Comparison of ENCODE assay signal across 8 cellular contexts in genomic region chr22:49960159-49960966, GRCh38. TPM values are rescaled to one million over a fixed set of nuclear protein-coding genes. Genes with fewer than 3 reads are reported as not detected.
DNase-seq lines count a peak whose midpoint lies in the region; ATAC-seq and TF ChIP-seq lines count a peak whose summit lies in the region.

Gene PIM3, plus strand, starts transcription at chr22:49960772. Its CDS starts 176 bp downstream, at chr22:49960948.

- DNase-seq in EH (ENCODE audit: low read depth), result peak; percentile 94
- peak; percentile 93 for DNase-seq in GM23338 (ENCODE audit: low spot score)
- DNase-seq in LHCN-M2 (ENCODE audit: low read depth), result peak; percentile 94
- peak; percentile 83 for DNase-seq in RWPE1 (ENCODE audit: low spot score)
- peak; percentile 95 to 96 for DNase-seq in fibroblast of lung (ENCODE audit: low read depth in 2 of 2)
- peak; percentile 90 to 95 (median 94) for DNase-seq in naive thymus-derived CD4-positive, alpha-beta T cell

- peak within 1 kb of the TSS; percentile 84 for H3K4me3 Mint-ChIP-seq in GM23338
- peak within 1 kb of the TSS; percentile 87 for H3K4me3 Mint-ChIP-seq in activated T-helper 17 cell treated with anti-CD3 and anti-CD28 coated beads, Interleukin-2, amount 50 U/mL, for 72 hours
- peak within 1 kb of the TSS; percentile 82 to 95 (median 90) for H3K4me3 Mint-ChIP-seq in naive thymus-derived CD4-positive, alpha-beta T cell
- peak within 1 kb of the TSS; percentile 85 for H3K4me3 Mint-ChIP-seq in stimulated activated memory B cell treated with anti-CD40 and anti-IgM and Interleukin-4, amounts not matched to agents 10 μg/mL and 1 μg/mL and 100 μg/mL, for 72 hours

- H3K27ac Mint-ChIP-seq in GM23338, result peak within 1 kb of the TSS; percentile 70
- peak within 1 kb of the TSS; percentile 88 for H3K27ac Mint-ChIP-seq in activated T-helper 17 cell treated with anti-CD3 and anti-CD28 coated beads, Interleukin-2, amount 50 U/mL, for 72 hours
- H3K27ac Mint-ChIP-seq in naive thymus-derived CD4-positive, alpha-beta T cell, result peak within 1 kb of the TSS; percentile 76 to 96 (median 89)
- peak within 1 kb of the TSS; percentile 92 for H3K27ac Mint-ChIP-seq in stimulated activated memory B cell treated with anti-CD40 and anti-IgM and Interleukin-4, amounts not matched to agents 10 μg/mL and 1 μg/mL and 100 μg/mL, for 72 hours

- CTCF ChIA-PET in RWPE1 (lab: Yijun Ruan, JAX), result no interaction called here
- CTCF ChIA-PET in naive thymus-derived CD4-positive, alpha-beta T cell (lab: Charles Lee), result interaction anchor here (1.0 to 1.4 kb wide), 2 partner anchors 8 to 171 kb away, joined by 3 to 4 read pairs; no protein-coding TSS in a partner anchor

- no peak within 1 kb of the TSS for H3K27ac ChIP-seq in GM23338 (ENCODE audit: low read depth)
- H3K27ac ChIP-seq in RWPE1, result peak within 1 kb of the TSS; percentile 92
- H3K27ac ChIP-seq in fibroblast of lung (ENCODE audit: insufficient read depth, low read length), result peak within 1 kb of the TSS; percentile 79
- peak within 1 kb of the TSS; percentile 90 for H3K27ac ChIP-seq in naive thymus-derived CD4-positive, alpha-beta T cell (ENCODE audit: low read depth, low read length)

- peaks cover 19% of the 10 kb centered on the region for H3K36me3 Mint-ChIP-seq in GM23338 (ENCODE audit: low read depth)
- H3K36me3 Mint-ChIP-seq in activated T-helper 17 cell treated with anti-CD3 and anti-CD28 coated beads, Interleukin-2, amount 50 U/mL, for 72 hours (ENCODE audit: low read depth), result peaks cover 42% of the 10 kb centered on the region
- peaks cover 0 to 12% (median 0%) of the 10 kb centered on the region in 5 donors for H3K36me3 Mint-ChIP-seq in naive thymus-derived CD4-positive, alpha-beta T cell
- H3K36me3 Mint-ChIP-seq in stimulated activated memory B cell treated with anti-CD40 and anti-IgM and Interleukin-4, amounts not matched to agents 10 μg/mL and 1 μg/mL and 100 μg/mL, for 72 hours, result peaks cover 26% of the 10 kb centered on the region

- H3F3A ChIP-seq in GM23338 (replicated peaks; ENCODE audit: low read depth), result no peaks in the 10 kb centered on the region

- peak within 1 kb of the TSS; percentile 76 for H3K9ac ChIP-seq in fibroblast of lung (ENCODE audit: insufficient read depth, low read length)

- H2AFZ ChIP-seq in GM23338, result 0 out of 2 replicates have a peak within 1 kb of the TSS, but pooled peaks have one; percentile 43
- H2AFZ ChIP-seq in fibroblast of lung (ENCODE audit: low read length), result peak within 1 kb of the TSS; percentile 70

- no peaks in the 10 kb centered on the region for H3K4me1 ChIP-seq in GM23338 (ENCODE audit: insufficient read depth)
- H3K4me1 ChIP-seq in fibroblast of lung (ENCODE audit: control insufficient read depth, extremely low read depth, insufficient read depth, low read length), result peaks cover 14% of the 10 kb centered on the region
- peaks cover 20 to 26% of the 10 kb centered on the region in 2 donors for H3K4me1 ChIP-seq in naive thymus-derived CD4-positive, alpha-beta T cell (ENCODE audit: control insufficient read depth in 2 of 2, insufficient read depth in 2 of 2, low read length in 2 of 2)

- H4K20me1 ChIP-seq in GM23338 (replicated peaks; ENCODE audit: insufficient read depth) (0 out of 2 replicates have a peak, but pooled peaks cover 5% of the 10 kb centered on the region), fibroblast of lung (ENCODE audit: control insufficient read depth, extremely low read depth, insufficient read depth, low read length) (no peaks in the 10 kb centered on the region)

- H3K9me2 ChIP-seq in GM23338 (ENCODE audit: insufficient read depth), result no peaks in the 10 kb centered on the region

- peak; percentile 75 for ATAC-seq in GM23338
- ATAC-seq in activated T-helper 17 cell treated with anti-CD3 and anti-CD28 coated beads, Interleukin-2, amount 50 U/mL, for 72 hours (replicated peaks), result peak; percentile 74
- peak; percentile 80 for ATAC-seq in naive thymus-derived CD4-positive, alpha-beta T cell
- peak; percentile 90 for ATAC-seq in stimulated activated memory B cell treated with anti-CD40 and anti-IgM and Interleukin-4, amounts not matched to agents 10 μg/mL and 1 μg/mL and 100 μg/mL, for 72 hours

- POLR2A ChIA-PET in RWPE1 (lab: Yijun Ruan, JAX; ENCODE audit: low non-redundant PET), result interaction anchor here (1.1 kb wide), 1 partner anchor 9 kb away, joined by 3 read pairs; no protein-coding TSS in a partner anchor
- POLR2A ChIA-PET in naive thymus-derived CD4-positive, alpha-beta T cell (lab: Charles Lee), result interaction anchor here (0.7 to 3.7 kb wide), 13 partner anchors 8 to 547 kb away, joined by 3 to 48 read pairs (median 4); partner anchors contain the start of genes ALG12, CRELD2, LMF2 and NCAPH2

- peaks cover 9% of the 10 kb centered on the region for H3K4me1 Mint-ChIP-seq in GM23338
- no peaks in the 10 kb centered on the region for H3K4me1 Mint-ChIP-seq in activated T-helper 17 cell treated with anti-CD3 and anti-CD28 coated beads, Interleukin-2, amount 50 U/mL, for 72 hours
- peaks cover 7 to 30% (median 15%) of the 10 kb centered on the region in 7 donors for H3K4me1 Mint-ChIP-seq in naive thymus-derived CD4-positive, alpha-beta T cell
- H3K4me1 Mint-ChIP-seq in stimulated activated memory B cell treated with anti-CD40 and anti-IgM and Interleukin-4, amounts not matched to agents 10 μg/mL and 1 μg/mL and 100 μg/mL, for 72 hours, result peaks cover 39% of the 10 kb centered on the region

- H3K9me3 Mint-ChIP-seq in GM23338, result no peaks in the 10 kb centered on the region
- no peaks in the 10 kb centered on the region for H3K9me3 Mint-ChIP-seq in activated T-helper 17 cell treated with anti-CD3 and anti-CD28 coated beads, Interleukin-2, amount 50 U/mL, for 72 hours
- H3K9me3 Mint-ChIP-seq in naive thymus-derived CD4-positive, alpha-beta T cell, result peaks cover 0 to 4% (median 0%) of the 10 kb centered on the region in 11 donors
- H3K9me3 Mint-ChIP-seq in stimulated activated memory B cell treated with anti-CD40 and anti-IgM and Interleukin-4, amounts not matched to agents 10 μg/mL and 1 μg/mL and 100 μg/mL, for 72 hours, result no peaks in the 10 kb centered on the region

- peaks cover 20% of the 10 kb centered on the region for H3K27me3 ChIP-seq in GM23338 (ENCODE audit: insufficient read depth)
- no peaks in the 10 kb centered on the region for H3K27me3 ChIP-seq in fibroblast of lung (ENCODE audit: control insufficient read depth, insufficient read depth, low read length)
- no peaks in the 10 kb centered on the region for H3K27me3 ChIP-seq in naive thymus-derived CD4-positive, alpha-beta T cell (ENCODE audit: control insufficient read depth in 2 of 2, insufficient read depth in 2 of 2, low read length in 2 of 2)

- no peak for TF ChIP-seq CTCF in GM23338 (conservative IDR thresholded peaks at IDR 0.05; ENCODE audit: low read depth in 2 of 2)
- TF ChIP-seq CTCF in RWPE1 (conservative IDR thresholded peaks at IDR 0.05; ENCODE audit: low read depth), result no peak
- TF ChIP-seq CTCF in fibroblast of lung (conservative IDR thresholded peaks at IDR 0.05 in 1 of 2, IDR thresholded peaks at IDR 0.05 in 1 of 2; ENCODE audit: low read depth in 1 of 2, low read length in 2 of 2), result no peak

- H3K36me3 ChIP-seq in GM23338 (ENCODE audit: insufficient read depth) (no peaks in the 10 kb centered on the region), fibroblast of lung (ENCODE audit: control insufficient read depth, insufficient read depth, low read length) (peaks cover 25% of the 10 kb centered on the region)
- H3K36me3 ChIP-seq in naive thymus-derived CD4-positive, alpha-beta T cell (ENCODE audit: control insufficient read depth in 2 of 3, insufficient read depth in 3 of 3, low read length in 3 of 3), result peaks cover 0 to 31% (median 4%) of the 10 kb centered on the region in 3 experiments

- H3K4me3 ChIP-seq in GM23338 (peak within 1 kb of the TSS; percentile 75), fibroblast of lung (replicated peaks in 1 of 4; ENCODE audit: control extremely low read depth in 1 of 4, insufficient read depth in 1 of 4, low read depth in 3 of 4, low read length in 4 of 4) (peak within 1 kb of the TSS; percentile 70 to 88 (median 84))
- peak within 1 kb of the TSS; percentile 86 for H3K4me3 ChIP-seq in naive thymus-derived CD4-positive, alpha-beta T cell (ENCODE audit: low read length)

- H3K27me3 Mint-ChIP-seq in GM23338 (ENCODE audit: insufficient read depth, low read depth, poor library complexity), result peaks cover 11% of the 10 kb centered on the region
- no peaks in the 10 kb centered on the region for H3K27me3 Mint-ChIP-seq in activated T-helper 17 cell treated with anti-CD3 and anti-CD28 coated beads, Interleukin-2, amount 50 U/mL, for 72 hours
- no peaks in the 10 kb centered on the region for H3K27me3 Mint-ChIP-seq in naive thymus-derived CD4-positive, alpha-beta T cell
- H3K27me3 Mint-ChIP-seq in stimulated activated memory B cell treated with anti-CD40 and anti-IgM and Interleukin-4, amounts not matched to agents 10 μg/mL and 1 μg/mL and 100 μg/mL, for 72 hours, result no peaks in the 10 kb centered on the region

- no peaks in the 10 kb centered on the region for H3K9me3 ChIP-seq in fibroblast of lung (ENCODE audit: control insufficient read depth, insufficient read depth, low read depth, low read length)
- no peaks in the 10 kb centered on the region for H3K9me3 ChIP-seq in naive thymus-derived CD4-positive, alpha-beta T cell (ENCODE audit: control insufficient read depth in 2 of 3, low read length in 3 of 3)

- intact Hi-C loops in naive thymus-derived CD4-positive, alpha-beta T cell (cut with micrococcal nuclease), result loop anchor here (1.0 to 10.0 kb wide), 8 partner anchors 15 to 574 kb away; partner anchors contain the start of genes ALG12 (in 2 of the 2), CRELD2 (in 2 of the 2), BRD1 (in 1 of the 2) and TYMP (in 1 of the 2)

- H3K4me2 ChIP-seq in GM23338 (peak within 1 kb of the TSS; percentile 82), fibroblast of lung (ENCODE audit: extremely low read depth, insufficient read depth, low read length) (peak within 1 kb of the TSS; percentile 87)

- peaks cover 14% of the 10 kb centered on the region for H3K79me2 ChIP-seq in GM23338 (replicated peaks; ENCODE audit: insufficient read depth)
- peaks cover 37% of the 10 kb centered on the region for H3K79me2 ChIP-seq in fibroblast of lung (ENCODE audit: control insufficient read depth, insufficient read depth, low read length)

TF ChIP-seq in GM23338, 12 proteins besides CTCF, POLR2A, EP300 and RAD21 (continues in another document):
- TF ChIP-seq CREB1 (CRISPR knock-in tag; IDR thresholded peaks at IDR 0.05; ENCODE audit: low read depth) (peak; percentile 69), POLR2AphosphoS5 (IDR thresholded peaks at IDR 0.05; ENCODE audit: low read depth) (peak; percentile 66)

RNA-seq across cellular contexts. Expression of gene PIM3, which starts in this region (rescaled TPM):
- 30.6 and 37.3 TPM in 2 replicates for total RNA-seq in GM23338 (2014; rRNA removed; shearing (Covaris generic))
- polyA plus RNA-seq in GM23338 (2016; fragmentation: Nextera tagmentation; extraction: Ambion mirVana) (17.7 and 18.8 TPM in 2 replicates), fibroblast of lung (6.8 and 8.0 TPM in 2 replicates)
- total RNA-seq in LHCN-M2 (2014; rRNA removed) (30.5 and 30.8 TPM in 2 replicates), fibroblast of lung (40.1 and 47.7 TPM in 2 replicates)
- polyA plus RNA-seq in LHCN-M2 (2012), result 8.4 TPM
- 100 to 1,000 TPM in 1 of 2 donors, 10 to 100 TPM in 1; 94.8 to 235 TPM for total RNA-seq in activated T-helper 17 cell treated with anti-CD3 and anti-CD28 coated beads, Interleukin-2, amount 50 U/mL, for 72 hours
- 14.3 and 19.7 TPM in 2 replicates for polyA plus RNA-seq in fibroblast of lung (2012)
- 4.2 and 8.5 TPM in 2 replicates for polyA minus RNA-seq in fibroblast of lung (ENCODE audit: low replicate concordance)
- 100 to 1,000 TPM in 2 of 5 experiments, 10 to 100 TPM in 3; 44.4 to 164 (median 78.3) TPM for total RNA-seq in naive thymus-derived CD4-positive, alpha-beta T cell
- 10 to 100 TPM; 21.3 to 38.8 TPM for polyA plus RNA-seq in naive thymus-derived CD4-positive, alpha-beta T cell
